8 cellular contexts compared by ENCODE assay signal in genomic region chr6:119078449-119079287, GRCh38. TPM values are rescaled to one million over a fixed set of nuclear protein-coding genes. Genes with fewer than 3 reads are reported as not detected.
DNase-seq lines count a peak whose midpoint lies in the region; ATAC-seq and TF ChIP-seq lines count a peak whose summit lies in the region.

TSS of gene FAM184A (minus strand) at chr6:119078664. CDS start at chr6:119078299, 365 bp downstream.

- H3K4me2 ChIP-seq in trophoblast cell (ENCODE audit: low read length) = peak within 1 kb of the TSS; percentile 64

- no peak within 1 kb of the TSS for H2BK120ac ChIP-seq in trophoblast cell (ENCODE audit: insufficient read depth, low read length, poor library complexity)

- peaks cover 0 to 2% of the 10 kb centered on the region in 2 experiments for H3K4me1 ChIP-seq in trophoblast cell (ENCODE audit: control insufficient read depth in 1 of 2, insufficient read depth in 2 of 2, low read length in 2 of 2)
- peaks cover 0 to 13% (median 6%) of the 10 kb centered on the region in 4 donors for H3K4me1 ChIP-seq in transverse colon

- no peak within 1 kb of the TSS for H2AK5ac ChIP-seq in trophoblast cell (ENCODE audit: low read length)

- TF ChIP-seq POLR2A in transverse colon (IDR thresholded peaks at IDR 0.05) = no peak

- H3K4me3 ChIP-seq in trophoblast cell (ENCODE audit: low read depth, low read length) (peak within 1 kb of the TSS; percentile 84), transverse colon (peak within 1 kb of the TSS; percentile 59 to 83 (median 70))

- TF ChIP-seq EP300 in transverse colon (IDR thresholded peaks at IDR 0.05; ENCODE audit: low read depth) = no peak

- no CpG with 5 or more reads among the region's 91 CpGs for WGBS in trophoblast cell (ENCODE audit: extremely low coverage, insufficient coverage, insufficient read length)
- 0 to 1% methylated on average over 4 to 35 of the region's 91 CpGs for WGBS in transverse colon (ENCODE audit: low coverage in 1 of 2), 2 donors

- peaks cover 9% of the 10 kb centered on the region for H3K27me3 Mint-ChIP-seq in activated naive CD8-positive, alpha-beta T cell treated with anti-CD3 and anti-CD28 coated beads, Interleukin-2, amount 10 ng/mL, durations not matched to agents 7 days and 5 days

- intact Hi-C loops in cardiac septum (cut with DNase I) = loop anchor here (5.0 kb wide), 1 partner anchor 41 kb away; no protein-coding TSS in a partner anchor
- intact Hi-C loops in transverse colon (cut with DNase I; ENCODE audit: low total_unique reads) = loop anchor here (5.0 kb wide), 1 partner anchor 186 kb away; the partner anchor contains the start of gene ASF1A

- H2BK12ac ChIP-seq in trophoblast cell (ENCODE audit: low read length) = no peak within 1 kb of the TSS

- peak; percentile 70 for ATAC-seq in activated naive CD8-positive, alpha-beta T cell treated with anti-CD3 and anti-CD28 coated beads, Interleukin-2, amount 10 ng/mL, durations not matched to agents 7 days and 5 days (ENCODE audit: low read depth)

- peak within 1 kb of the TSS; percentile 71 for H2AFZ ChIP-seq in trophoblast cell (ENCODE audit: insufficient read depth, low read length, poor library complexity)

- H3K9me3 ChIP-seq in trophoblast cell (ENCODE audit: insufficient read depth, low read depth, low read length) (peaks cover 12% of the 10 kb centered on the region), transverse colon (peaks cover 4 to 5% of the 10 kb centered on the region in 2 donors)

- H3K27me3 ChIP-seq in trophoblast cell (ENCODE audit: insufficient read depth, low read length) = no peaks in the 10 kb centered on the region
- peaks cover 4% of the 10 kb centered on the region for H3K27me3 ChIP-seq in transverse colon

- peaks cover 3% of the 10 kb centered on the region for H3K36me3 Mint-ChIP-seq in activated naive CD8-positive, alpha-beta T cell treated with anti-CD3 and anti-CD28 coated beads, Interleukin-2, amount 10 ng/mL, durations not matched to agents 7 days and 5 days

- peak; percentile 70 for DNase-seq in ELF-1 (ENCODE audit: low read depth, low spot score)
- DNase-seq in H4 (ENCODE audit: low spot score) = peak; percentile 30
- DNase-seq in LHCN-M2 (ENCODE audit: low read depth) = peak; percentile 42
- peak; percentile 90 for DNase-seq in SKM-1 treated with dmso at 0.1 percent for 144 hours (lab: John Stamatoyannopoulos, UW; ENCODE audit: unreplicated experiment)
- peak; percentile 82 for DNase-seq in activated naive CD8-positive, alpha-beta T cell treated with anti-CD3 and anti-CD28 coated beads, Interleukin-2, amount 10 ng/mL, durations not matched to agents 7 days and 5 days
- peak; percentile 80 for DNase-seq in cardiac septum (ENCODE audit: low spot score)
- DNase-seq in trophoblast cell = peak; percentile 68 to 79
- DNase-seq in transverse colon = peak; percentile 65

- TF ChIP-seq CTCF in transverse colon (IDR thresholded peaks at IDR 0.05) = peak; percentile 26 to 40 (median 32)

- no peak within 1 kb of the TSS for H3K4ac ChIP-seq in trophoblast cell (ENCODE audit: low read depth, low read length)

- H3K36me3 ChIP-seq in trophoblast cell (ENCODE audit: control insufficient read depth in 1 of 2, insufficient read depth in 2 of 2, low read length in 2 of 2) (peaks cover 0 to 2% of the 10 kb centered on the region in 2 experiments), transverse colon (no peaks in the 10 kb centered on the region)

- H3K79me2 ChIP-seq in trophoblast cell (ENCODE audit: control insufficient read depth, insufficient read depth, low read length, poor library complexity) = no peaks in the 10 kb centered on the region

- no peak within 1 kb of the TSS for H2BK5ac ChIP-seq in trophoblast cell (ENCODE audit: low read depth, low read length, poor library complexity)

- POLR2A ChIA-PET in activated naive CD8-positive, alpha-beta T cell treated with anti-CD3 and anti-CD28 coated beads, Interleukin-2, amount 10 ng/mL, durations not matched to agents 7 days and 5 days (lab: Charles Lee) = interaction anchor here (1.7 kb wide), 1 partner anchor 185 kb away, joined by 6 read pairs; the partner anchor contains the start of gene ASF1A

- H4K91ac ChIP-seq in trophoblast cell (ENCODE audit: low read depth, low read length) = peak within 1 kb of the TSS; percentile 30

- H3K14ac ChIP-seq in trophoblast cell (ENCODE audit: low read length) = no peak within 1 kb of the TSS

- no peak within 1 kb of the TSS for H3K18ac ChIP-seq in trophoblast cell (ENCODE audit: low read length)

- peaks cover 27% of the 10 kb centered on the region for H3K4me1 Mint-ChIP-seq in activated naive CD8-positive, alpha-beta T cell treated with anti-CD3 and anti-CD28 coated beads, Interleukin-2, amount 10 ng/mL, durations not matched to agents 7 days and 5 days

- no peak within 1 kb of the TSS for H4K12ac ChIP-seq in trophoblast cell (ENCODE audit: low read depth, low read length)

- H4K8ac ChIP-seq in trophoblast cell (ENCODE audit: low read depth, low read length) = peak within 1 kb of the TSS; percentile 11

- in situ Hi-C loops in transverse colon (cut with MboI; ENCODE audit: low pct_ligation_motif_present in 1 of 4, low pct_unique_long_range_greater_than_20kb in 1 of 4, low sequenced_read_pairs in 3 of 4) = no loop called here

- H3K9me3 Mint-ChIP-seq in activated naive CD8-positive, alpha-beta T cell treated with anti-CD3 and anti-CD28 coated beads, Interleukin-2, amount 10 ng/mL, durations not matched to agents 7 days and 5 days = peaks cover 8% of the 10 kb centered on the region

- H3K79me1 ChIP-seq in trophoblast cell (ENCODE audit: low read length) = no peaks in the 10 kb centered on the region

- H3K27ac ChIP-seq in trophoblast cell (ENCODE audit: low read depth, low read length) (no peak within 1 kb of the TSS), transverse colon (peak within 1 kb of the TSS; percentile 59 to 84 (median 70))

- H3K9ac ChIP-seq in trophoblast cell (ENCODE audit: low read length) = peak within 1 kb of the TSS; percentile 0

- H3K23ac ChIP-seq in trophoblast cell (ENCODE audit: low read length) = no peak within 1 kb of the TSS

- H3K4me3 Mint-ChIP-seq in activated naive CD8-positive, alpha-beta T cell treated with anti-CD3 and anti-CD28 coated beads, Interleukin-2, amount 10 ng/mL, durations not matched to agents 7 days and 5 days = peak within 1 kb of the TSS; percentile 90

- H3K27ac Mint-ChIP-seq in activated naive CD8-positive, alpha-beta T cell treated with anti-CD3 and anti-CD28 coated beads, Interleukin-2, amount 10 ng/mL, durations not matched to agents 7 days and 5 days = peak within 1 kb of the TSS; percentile 72

RNA-seq across cellular contexts. Expression of gene FAM184A, which starts in this region (rescaled TPM):
- 1.4 and 2.1 TPM in 2 replicates for total RNA-seq in H4 (2014; rRNA removed; shearing (Covaris generic))
- total RNA-seq in LHCN-M2 (2014; rRNA removed) = 0.29 and 0.51 TPM in 2 replicates
- 0.04 TPM for polyA plus RNA-seq in LHCN-M2 (2012)
- 1 to 10 TPM; 3.0 TPM for total RNA-seq in activated naive CD8-positive, alpha-beta T cell treated with anti-CD3 and anti-CD28 coated beads, Interleukin-2, amount 10 ng/mL, durations not matched to agents 7 days and 5 days
- 0.40 TPM for total RNA-seq in cardiac septum
- 5.4 and 6.4 TPM in 2 replicates for polyA plus RNA-seq in trophoblast cell (2013)
- 10 to 100 TPM in 1 of 4 donors, 1 to 10 TPM in 2, under 1 TPM in 1; 0.20 to 13.1 (median 2.9) TPM for total RNA-seq in transverse colon

Comparison
In these comparisons a context has a peak if more than half of its experiments do, and no peak if none do; other contexts are left out.
1. Peak in DNase-seq in LHCN-M2; RNA of the gene not detected or under 1 TPM.
2. Peak in DNase-seq in cardiac septum; RNA of the gene not detected or under 1 TPM.
3. DNase-seq: peak in every context shown above with its lines; median percentile 90 in SKM-1 treated with dmso at 0.1 percent for 144 hours; 82 in activated naive CD8-positive, alpha-beta T cell treated with anti-CD3 and anti-CD28 coated beads, Interleukin-2, amount 10 ng/mL, durations not matched to agents 7 days and 5 days; 80 in cardiac septum; 74 in trophoblast cell; 70 in ELF-1; 65 in transverse colon; 42 in LHCN-M2; 30 in H4.